Comparison of ENCODE assay signal across 8 cellular contexts in genomic region chr13:36981156-36981743, GRCh38. TPM values are rescaled to one million over a fixed set of nuclear protein-coding genes. Genes with fewer than 3 reads are reported as not detected.
A peak's percentile ranks its signal among the peaks of the same experiment; 100 is the strongest.
DNase-seq lines count a peak whose midpoint lies in the region; ATAC-seq and TF ChIP-seq lines count a peak whose summit lies in the region.

No MANE protein-coding gene starts in this region.

- no peaks in the 10 kb centered on the region for H3K9me3 ChIP-seq in adrenal gland (replicated peaks in 1 of 3)

- CTCF ChIA-PET in BJ (lab: Yijun Ruan, JAX): interaction anchor here (0.6 to 6.3 kb wide), 20 partner anchors 8 to 563 kb away, joined by 3 to 105 read pairs (median 4); partner anchors contain the start of gene EXOSC8

- peak; percentile 66 for ATAC-seq in GM18867 (IDR thresholded peaks at IDR 0.05; ENCODE audit: unreplicated experiment)
- ATAC-seq in left colon: peak; percentile 63
- ATAC-seq in GM19023 (IDR thresholded peaks at IDR 0.05; ENCODE audit: unreplicated experiment): no peak
- ATAC-seq in HG03521 (IDR thresholded peaks at IDR 0.05; ENCODE audit: unreplicated experiment): no peak

- H3K27me3 ChIP-seq in BJ (ENCODE audit: control insufficient read depth, insufficient read depth, low read length) (no peaks in the 10 kb centered on the region), adrenal gland (no peaks in the 10 kb centered on the region)

- TF ChIP-seq CTCF in BJ (IDR thresholded peaks at IDR 0.05; ENCODE audit: insufficient read depth, low read depth, low read length) (peak; percentile 46), adrenal gland (IDR thresholded peaks at IDR 0.05) (peak; percentile 34 to 63 (median 48))

- no peaks in the 10 kb centered on the region for H3K4me1 ChIP-seq in adrenal gland (replicated peaks in 1 of 2)

- peaks cover 7% of the 10 kb centered on the region; the same call in 1 of the 2 replicates for H3K36me3 ChIP-seq in BJ (ENCODE audit: control insufficient read depth, insufficient read depth, low read length)
- peaks cover 0 to 42% of the 10 kb centered on the region in 2 donors for H3K36me3 ChIP-seq in adrenal gland (replicated peaks in 1 of 2)

- H3K27ac ChIP-seq in adrenal gland: no peak overlapping the region

- TF ChIP-seq POLR2A in adrenal gland (IDR thresholded peaks at IDR 0.05): no peak

- peak; percentile 36 for DNase-seq in BJ (ENCODE audit: low read depth)
- peak; percentile 15 for DNase-seq in NCI-H1105 (lab: John Stamatoyannopoulos, UW)
- no peak for DNase-seq in adrenal gland
- DNase-seq in left colon: no peak
- DNase-seq in cortex of kidney (lab: John Stamatoyannopoulos, UW): no peak

- intact Hi-C loops in adrenal gland (cut with DNase I): no loop called here
- intact Hi-C loops in left colon (cut with DNase I, micrococcal nuclease): loop anchor here in 1 of 2 donors (5.0 kb wide), 1 partner anchor 124 kb away; no protein-coding TSS in a partner anchor

- no peak overlapping the region for H3K4me3 ChIP-seq in BJ (ENCODE audit: low read depth, low read length)
- no peak overlapping the region for H3K4me3 ChIP-seq in adrenal gland

- POLR2A ChIA-PET in BJ (lab: Charles Lee): interaction anchor here (0.5 kb wide), 1 partner anchor 23 kb away, joined by 3 read pairs; no protein-coding TSS in a partner anchor

- 28 to 31% (median 30%) methylated on average over 6 of the region's 6 CpGs for WGBS in adrenal gland, 4 donors

RNA-seq across cellular contexts. Expression of gene ALG5, which starts 17.9 kb away (rescaled TPM):
- polyA plus RNA-seq in BJ (2011; rRNA removed) (22.6 and 46.4 TPM in 2 replicates), adrenal gland (10 to 100 TPM; 29.1 to 62.3 (median 35.1) TPM)
- 5.7 and 7.8 TPM in 2 replicates for polyA minus RNA-seq in BJ (2011; rRNA and poly(A)+ RNA removed)
- total RNA-seq in adrenal gland (10 to 100 TPM; 28.2 to 55.0 (median 41.2) TPM), left colon (10 to 100 TPM; 26.5 to 34.6 TPM)

RNA-seq across cellular contexts. Expression of gene EXOSC8, which starts 19.3 kb away (rescaled TPM):
- polyA plus RNA-seq in BJ (2011; rRNA removed) (18.9 and 39.4 TPM in 2 replicates), adrenal gland (100 to 1,000 TPM in 1 of 3 donors, 10 to 100 TPM in 2; 37.4 to 110 (median 53.5) TPM)
- polyA minus RNA-seq in BJ (2011; rRNA and poly(A)+ RNA removed): 6.7 and 8.0 TPM in 2 replicates
- total RNA-seq in adrenal gland (10 to 100 TPM in 7 of 8 donors, 1 to 10 TPM in 1; 4.7 to 28.5 (median 21.8) TPM), left colon (10 to 100 TPM; 17.2 to 19.7 TPM)

Comparison
In these comparisons a context has a peak if more than half of its experiments do, and no peak if none do; other contexts are left out.
1. DNase-seq: peak in BJ (single experiment) and NCI-H1105 (single experiment); none in adrenal gland (0 of 7), left colon (0 of 2) and cortex of kidney (single experiment).
2. ATAC-seq: peak in GM18867 (single experiment) and left colon (single experiment); none in GM19023 (single experiment) and HG03521 (single experiment).